ENCODE assay signal across 15 cellular contexts in genomic region chr10:93749218-93749799, GRCh38. TPM values are rescaled to one million over a fixed set of nuclear protein-coding genes. Genes with fewer than 3 reads are reported as not detected.
DNase-seq lines count a peak whose midpoint lies in the region; ATAC-seq, FAIRE-seq and TF ChIP-seq lines count a peak whose summit lies in the region.
"Had no signal": no experiment of that assay in that cellular context is flagged by ENCODE, and none has a peak within 500 bp of the region (broad histone marks: within the 10 kb centered on the region; RNA-seq: fewer than 3 reads in every experiment).

No MANE protein-coding gene starts in this region.

- H3K14ac ChIP-seq in H1 (ENCODE audit: insufficient read length) = peak overlapping the region; percentile 91

- H2BK5ac ChIP-seq in H1 (ENCODE audit: low read depth, low read length) (peak overlapping the region; percentile 80; the same call in 1 of the 2 replicates), mesendoderm (ENCODE audit: low read length) (no peak overlapping the region)

- TF ChIP-seq CTCF in H1 (IDR thresholded peaks at IDR 0.05; ENCODE audit: control extremely low read depth in 1 of 3, insufficient read depth in 1 of 3, low read depth in 1 of 3, low read length in 3 of 3) = no peak
- TF ChIP-seq CTCF in omental fat pad (IDR thresholded peaks at IDR 0.05) = no peak

- peak; percentile 94 for FAIRE-seq in H1 (lab: Jason Lieb, UNC)

- CTCF ChIA-PET in H1 (lab: Charles Lee; ENCODE audit: partially characterized antibody) = interaction anchor here (0.6 to 9.7 kb wide), 12 partner anchors 8 to 292 kb away, joined by 3 to 287 read pairs (median 3); partner anchors contain the start of gene LGI1
- CTCF ChIA-PET in activated CD4-positive, alpha-beta memory T cell treated with anti-CD3 and anti-CD28 coated beads, Interleukin-2, amount 10 ng/mL, durations not matched to agents 7 days and 5 days (lab: Charles Lee) = no interaction called here

- H3K79me1 ChIP-seq in H1 (ENCODE audit: low read depth, low read length) (no peaks in the 10 kb centered on the region), mesendoderm (ENCODE audit: low read length) (no peaks in the 10 kb centered on the region)

- no peak for TF ChIP-seq RAD21 in H1 (IDR thresholded peaks at IDR 0.05 in 1 of 2, conservative IDR thresholded peaks at IDR 0.05 in 1 of 2; ENCODE audit: low read depth in 2 of 2, low read length in 2 of 2)

- H4K8ac ChIP-seq in H1 (ENCODE audit: extremely low read depth, insufficient read depth, low read length) (no peak overlapping the region), mesendoderm (ENCODE audit: low read depth, low read length) (no peak overlapping the region)

- H2BK12ac ChIP-seq in H1 (ENCODE audit: low read depth, low read length) = peak overlapping the region; percentile 54; the same call in 1 of the 2 replicates

- H3K4me3 ChIP-seq in H1 (ENCODE audit: extremely low read depth in 1 of 4, insufficient read depth in 2 of 4, low read depth in 3 of 4, low read length in 4 of 4) (peak overlapping the region in 1 of 4 experiments; percentile 23; a peak in 4 of 8 replicates), mesendoderm (ENCODE audit: low read length) (no peak overlapping the region)
- H3K4me3 ChIP-seq: BLaER1 treated with 17β-estradiol and CSF1 and Interleukin-3, amounts not matched to agents 10 nM and 100 nM; left ventricle myocardium inferior; prostate gland; tibial nerve had no signal

- no peaks in the 10 kb centered on the region for H3K27me3 ChIP-seq in H1 (replicated peaks in 1 of 4; ENCODE audit: control insufficient read depth in 3 of 4, extremely low read depth in 1 of 4, insufficient read depth in 3 of 4, low read length in 3 of 4)
- H3K27me3 ChIP-seq in mesendoderm (ENCODE audit: insufficient read depth, low read length, poor library complexity) = no peaks in the 10 kb centered on the region
- H3K27me3 ChIP-seq: BLaER1 treated with 17β-estradiol and CSF1 and Interleukin-3, amounts not matched to agents 10 nM and 100 nM; tibial nerve had no signal

- DNase-seq in Daoy (ENCODE audit: low read depth) (peak; percentile 18), NCI-H146 (lab: John Stamatoyannopoulos, UW) (peak; percentile 73), H1 (ENCODE audit: low read depth in 1 of 2, low spot score in 2 of 2) (peak; percentile 23 to 56), mesendoderm (peak; percentile 94), retina (no peak), omental fat pad (ENCODE audit: low spot score) (no peak), amygdala (lab: John Stamatoyannopoulos, UW) (no peak)
- no peak for DNase-seq in activated CD4-positive, alpha-beta memory T cell treated with anti-CD3 and anti-CD28 coated beads, Interleukin-2, amount 10 ng/mL, durations not matched to agents 7 days and 5 days
- DNase-seq: activated CD8-positive, alpha-beta memory T cell treated with anti-CD3 and anti-CD28 coated beads, Interleukin-2, amount 50 U/mL, for 48 hours; left ventricle myocardium inferior; Right ventricle myocardium superior had no signal

- H3K27me3 Mint-ChIP-seq in activated CD4-positive, alpha-beta memory T cell treated with anti-CD3 and anti-CD28 coated beads, Interleukin-2, amount 10 ng/mL, durations not matched to agents 7 days and 5 days = peaks cover 9% of the 10 kb centered on the region

- TF ChIP-seq POLR2A in H1 (IDR thresholded peaks at IDR 0.05; ENCODE audit: control extremely low read depth in 1 of 2, low read depth in 2 of 2, low read length in 2 of 2) = no peak

- H3K4ac ChIP-seq in H1 (replicated peaks; ENCODE audit: insufficient read length, low read depth, low read length) (peak overlapping the region; percentile 32), mesendoderm (ENCODE audit: low read depth, low read length) (no peak overlapping the region)

- H3K4me3 Mint-ChIP-seq in activated CD4-positive, alpha-beta memory T cell treated with anti-CD3 and anti-CD28 coated beads, Interleukin-2, amount 10 ng/mL, durations not matched to agents 7 days and 5 days = no peak overlapping the region
- H3K4me3 Mint-ChIP-seq: IgD-negative memory B cell had no signal

- no peak for ATAC-seq in omental fat pad (ENCODE audit: low FRiP score)

- H3K4me1 ChIP-seq in H1 (replicated peaks in 1 of 4; ENCODE audit: control insufficient read depth in 3 of 4, insufficient read depth in 4 of 4, low read length in 3 of 4) (peaks cover 9 to 33% (median 25%) of the 10 kb centered on the region in 4 experiments), mesendoderm (ENCODE audit: control insufficient read depth, low read depth, low read length) (peaks cover 11% of the 10 kb centered on the region)
- H3K4me1 ChIP-seq: prostate gland had no signal

- no peak overlapping the region for H3K23ac ChIP-seq in H1 (ENCODE audit: insufficient read length)
- H3K23ac ChIP-seq in mesendoderm (ENCODE audit: low read length) = no peak overlapping the region

- H3K79me2 ChIP-seq in H1 (ENCODE audit: control insufficient read depth in 1 of 2, insufficient read depth in 2 of 2, low read length in 2 of 2) (no peaks in the 10 kb centered on the region), mesendoderm (ENCODE audit: control insufficient read depth, insufficient read depth, low read length) (no peaks in the 10 kb centered on the region)

- no peaks in the 10 kb centered on the region for H3K9me3 Mint-ChIP-seq in activated CD4-positive, alpha-beta memory T cell treated with anti-CD3 and anti-CD28 coated beads, Interleukin-2, amount 10 ng/mL, durations not matched to agents 7 days and 5 days

- H4K5ac ChIP-seq in H1 (ENCODE audit: insufficient read length, low read depth, low read length) (peak overlapping the region; percentile 77), mesendoderm (ENCODE audit: low read length) (no peak overlapping the region)

- H3K18ac ChIP-seq in H1 (ENCODE audit: extremely low read depth, low read length) (peak overlapping the region; percentile 11; the same call in 1 of the 2 replicates), mesendoderm (ENCODE audit: low read length) (no peak overlapping the region)

- no peak overlapping the region for H3K27ac ChIP-seq in H1 (ENCODE audit: low read depth, low read length)
- peak overlapping the region; percentile 48 for H3K27ac ChIP-seq in mesendoderm (ENCODE audit: low read depth, low read length)
- H3K27ac ChIP-seq: BLaER1 treated with 17β-estradiol and CSF1 and Interleukin-3, amounts not matched to agents 10 nM and 100 nM; left ventricle myocardium inferior; prostate gland had no signal

- 18% methylated on average over 5 of the region's 5 CpGs; no CpG with 5 or more reads in 1 of the 2 experiments for WGBS in H1 (ENCODE audit: extremely low coverage in 1 of 2, insufficient coverage in 1 of 2, insufficient read length in 1 of 2, insufficient replicate concordance in 2 of 2, low coverage in 1 of 2, low lambda C conversion rate in 2 of 2, missing lambda C conversion rate in 1 of 2), 2 experiments
- no CpG with 5 or more reads among the region's 5 CpGs for WGBS in mesendoderm (ENCODE audit: extremely low coverage, insufficient coverage, low lambda C conversion rate)

- H3K36me3 Mint-ChIP-seq in activated CD4-positive, alpha-beta memory T cell treated with anti-CD3 and anti-CD28 coated beads, Interleukin-2, amount 10 ng/mL, durations not matched to agents 7 days and 5 days (ENCODE audit: low read depth) = no peaks in the 10 kb centered on the region
- H3K36me3 Mint-ChIP-seq: IgD-negative memory B cell had no signal

- no peaks in the 10 kb centered on the region; a peak in 1 of 8 replicates for H3K36me3 ChIP-seq in H1 (ENCODE audit: control insufficient read depth in 2 of 4, insufficient read depth in 4 of 4, low read length in 3 of 4)
- H3K36me3 ChIP-seq in mesendoderm (ENCODE audit: control insufficient read depth, insufficient read depth, low read length) = no peaks in the 10 kb centered on the region
- H3K36me3 ChIP-seq: BLaER1 treated with 17β-estradiol and CSF1 and Interleukin-3, amounts not matched to agents 10 nM and 100 nM; left ventricle myocardium inferior; prostate gland; tibial nerve had no signal

- H2BK120ac ChIP-seq in H1 (replicated peaks; ENCODE audit: low read depth, low read length) (peak overlapping the region; percentile 58), mesendoderm (ENCODE audit: low read depth, low read length) (no peak overlapping the region)

- H2AFZ ChIP-seq in H1 (ENCODE audit: low read length) = no peak overlapping the region

- no peak overlapping the region for H3K9ac ChIP-seq in H1 (replicated peaks in 1 of 4; ENCODE audit: extremely low read depth in 1 of 4, low read depth in 3 of 4, low read length in 3 of 4)
- no peak overlapping the region for H3K9ac ChIP-seq in mesendoderm (ENCODE audit: low read length)
- H3K9ac ChIP-seq: BLaER1 treated with 17β-estradiol and CSF1 and Interleukin-3, amounts not matched to agents 10 nM and 100 nM had no signal

- H3K4me1 Mint-ChIP-seq in activated CD4-positive, alpha-beta memory T cell treated with anti-CD3 and anti-CD28 coated beads, Interleukin-2, amount 10 ng/mL, durations not matched to agents 7 days and 5 days = no peaks in the 10 kb centered on the region

- H2AK5ac ChIP-seq in H1 (ENCODE audit: low read depth, low read length) = no peak overlapping the region
- no peak overlapping the region for H2AK5ac ChIP-seq in mesendoderm (ENCODE audit: low read length)

- H2BK15ac ChIP-seq in H1 (ENCODE audit: low read length) (no peak overlapping the region), mesendoderm (replicated peaks; ENCODE audit: low read depth) (no peak overlapping the region)

- H3K56ac ChIP-seq in H1 (replicated peaks; ENCODE audit: insufficient read length, low read depth, low read length) = no peak overlapping the region
- no peak overlapping the region for H3K56ac ChIP-seq in mesendoderm (ENCODE audit: low read length)

- no peak overlapping the region for H3K27ac Mint-ChIP-seq in activated CD4-positive, alpha-beta memory T cell treated with anti-CD3 and anti-CD28 coated beads, Interleukin-2, amount 10 ng/mL, durations not matched to agents 7 days and 5 days
- H3K27ac Mint-ChIP-seq: IgD-negative memory B cell had no signal

- TF ChIP-seq EP300 in H1 (IDR thresholded peaks at IDR 0.05; ENCODE audit: borderline replicate concordance in 1 of 2, low read depth in 2 of 2, low read length in 2 of 2) = no peak

- H3K4me2 ChIP-seq in H1 (ENCODE audit: insufficient read depth in 1 of 2, low read depth in 2 of 2, low read length in 2 of 2) (peak overlapping the region; percentile 56 to 67), mesendoderm (ENCODE audit: low read length) (no peak overlapping the region)
- H3K4me2 ChIP-seq: BLaER1 treated with 17β-estradiol and CSF1 and Interleukin-3, amounts not matched to agents 10 nM and 100 nM had no signal

- H2BK20ac ChIP-seq in H1 (ENCODE audit: low read length) = peak overlapping the region; percentile 84; the same call in 1 of the 2 replicates

- no peaks in the 10 kb centered on the region for H3K9me3 ChIP-seq in H1 (ENCODE audit: insufficient read depth in 2 of 2, low read depth in 1 of 2, low read length in 1 of 2)
- H3K9me3 ChIP-seq: BLaER1 treated with 17β-estradiol and CSF1 and Interleukin-3, amounts not matched to agents 10 nM and 100 nM; left ventricle myocardium inferior; prostate gland; tibial nerve had no signal

- H4K91ac ChIP-seq in H1 (replicated peaks; ENCODE audit: insufficient read length, low read length) = peak overlapping the region; percentile 48

- POLR2A ChIA-PET in H1 (lab: Charles Lee; ENCODE audit: partially characterized antibody) = interaction anchor here (1.2 to 1.4 kb wide), 2 partner anchors 8 to 13 kb away, joined by 3 to 4 read pairs; partner anchors contain the start of gene LGI1
- POLR2A ChIA-PET in activated CD4-positive, alpha-beta memory T cell treated with anti-CD3 and anti-CD28 coated beads, Interleukin-2, amount 10 ng/mL, durations not matched to agents 7 days and 5 days (lab: Charles Lee) = no interaction called here

- H3K23me2 ChIP-seq in H1 (ENCODE audit: low read depth, low read length) = peaks cover 2% of the 10 kb centered on the region; the same call in 1 of the 2 replicates

- no peaks in the 10 kb centered on the region for H4K20me1 ChIP-seq in H1 (replicated peaks in 1 of 2; ENCODE audit: control insufficient read depth in 1 of 2, insufficient read depth in 2 of 2, low read length in 2 of 2)
- H4K20me1 ChIP-seq: BLaER1 treated with 17β-estradiol and CSF1 and Interleukin-3, amounts not matched to agents 10 nM and 100 nM had no signal

RNA-seq across cellular contexts. Expression of gene LGI1, which starts 8.4 kb away (rescaled TPM):
- not detected in 2 replicates for total RNA-seq in Daoy (2014; rRNA removed; shearing (Covaris generic))
- not detected in 2 replicates for total RNA-seq in H1 (2021; fragmentation: NEBNext Ultra II Directional; extraction: Animal tissue kit (Norgen Biotek cat#: 25700))
- 0.15 and 0.28 TPM in 2 replicates for polyA plus RNA-seq in H1 (2011; rRNA removed)
- 0.35 TPM for polyA plus RNA-seq in H1 (2011; cell fraction: cytosol; rRNA removed)
- 0.36 TPM for polyA plus RNA-seq in H1 (2011; cell fraction: nucleus; rRNA removed)
- 0.25 to 0.59 TPM (median 0.49 TPM) in 4 replicates for polyA plus RNA-seq in H1 (2012, experiment 1 of 2)
- polyA plus RNA-seq in H1 (2012, experiment 2 of 2) = not detected
- 0.06 TPM for polyA plus RNA-seq in H1 (2013, experiment 1 of 2)
- polyA plus RNA-seq in H1 (2013, experiment 2 of 2) = 0.13 TPM
- 0.24 and 0.54 TPM in 2 replicates for polyA minus RNA-seq in H1 (2011; rRNA and poly(A)+ RNA removed)
- polyA minus RNA-seq in H1 (2011; cell fraction: cytosol; rRNA and poly(A)+ RNA removed) = not detected
- 0.20 TPM for polyA minus RNA-seq in H1 (2011; cell fraction: nucleus; rRNA and poly(A)+ RNA removed)
- polyA plus RNA-seq in mesendoderm (2013, experiment 1 of 2) = 0.32 TPM
- 0.77 TPM for polyA plus RNA-seq in mesendoderm (2013, experiment 2 of 2)
- not detected for total RNA-seq in activated CD4-positive, alpha-beta memory T cell treated with anti-CD3 and anti-CD28 coated beads, Interleukin-2, amount 10 ng/mL, durations not matched to agents 7 days and 5 days
- total RNA-seq in omental fat pad = under 1 TPM in 1 of 4 donors, not detected in 3; 0.19 TPM
- total RNA-seq: left ventricle myocardium inferior had no signal
- polyA plus RNA-seq: IgD-negative memory B cell had no signal

RNA-seq across cellular contexts. Expression of gene FRA10AC1, which starts 46.9 kb away (rescaled TPM):
- total RNA-seq in Daoy (2014; rRNA removed; shearing (Covaris generic)) = 2.5 and 3.2 TPM in 2 replicates
- total RNA-seq in H1 (2021; fragmentation: NEBNext Ultra II Directional; extraction: Animal tissue kit (Norgen Biotek cat#: 25700)) = 11.9 and 13.5 TPM in 2 replicates
- polyA plus RNA-seq in H1 (2011; rRNA removed) = 2.7 and 4.4 TPM in 2 replicates
- 7.1 TPM for polyA plus RNA-seq in H1 (2011; cell fraction: cytosol; rRNA removed)
- polyA plus RNA-seq in H1 (2011; cell fraction: nucleus; rRNA removed) = 3.6 TPM
- polyA plus RNA-seq in H1 (2012, experiment 1 of 2) = 4.2 to 10.6 TPM (median 6.0 TPM) in 4 replicates
- 0.88 TPM for polyA plus RNA-seq in H1 (2012, experiment 2 of 2)
- 30.5 TPM for polyA plus RNA-seq in H1 (2013, experiment 1 of 2)
- 27.2 TPM for polyA plus RNA-seq in H1 (2013, experiment 2 of 2)
- 3.1 and 5.2 TPM in 2 replicates for polyA minus RNA-seq in H1 (2011; rRNA and poly(A)+ RNA removed)
- 4.4 TPM for polyA minus RNA-seq in H1 (2011; cell fraction: cytosol; rRNA and poly(A)+ RNA removed)
- 23.2 TPM for polyA minus RNA-seq in H1 (2011; cell fraction: nucleus; rRNA and poly(A)+ RNA removed)
- polyA plus RNA-seq in mesendoderm (2013, experiment 1 of 2) = 27.8 TPM
- 23.5 TPM for polyA plus RNA-seq in mesendoderm (2013, experiment 2 of 2)
- total RNA-seq in activated CD4-positive, alpha-beta memory T cell treated with anti-CD3 and anti-CD28 coated beads, Interleukin-2, amount 10 ng/mL, durations not matched to agents 7 days and 5 days = 10 to 100 TPM; 11.7 to 14.7 TPM
- total RNA-seq in omental fat pad = 10 to 100 TPM in 3 of 4 donors, 1 to 10 TPM in 1; 6.0 to 25.2 (median 12.7) TPM

Comparison
In these comparisons a context has a peak if more than half of its experiments do, and no peak if none do; other contexts are left out.
1. DNase-seq: peak in Daoy (single experiment), NCI-H146 (single experiment), H1 (2 of 2) and mesendoderm (single experiment); none in activated CD4-positive, alpha-beta memory T cell treated with anti-CD3 and anti-CD28 coated beads, Interleukin-2, amount 10 ng/mL, durations not matched to agents 7 days and 5 days (single experiment), retina (single experiment), omental fat pad (single experiment) and amygdala (0 of 56).